Comparison of ENCODE assay signal across 9 cellular contexts in the genomic region with DNA sequence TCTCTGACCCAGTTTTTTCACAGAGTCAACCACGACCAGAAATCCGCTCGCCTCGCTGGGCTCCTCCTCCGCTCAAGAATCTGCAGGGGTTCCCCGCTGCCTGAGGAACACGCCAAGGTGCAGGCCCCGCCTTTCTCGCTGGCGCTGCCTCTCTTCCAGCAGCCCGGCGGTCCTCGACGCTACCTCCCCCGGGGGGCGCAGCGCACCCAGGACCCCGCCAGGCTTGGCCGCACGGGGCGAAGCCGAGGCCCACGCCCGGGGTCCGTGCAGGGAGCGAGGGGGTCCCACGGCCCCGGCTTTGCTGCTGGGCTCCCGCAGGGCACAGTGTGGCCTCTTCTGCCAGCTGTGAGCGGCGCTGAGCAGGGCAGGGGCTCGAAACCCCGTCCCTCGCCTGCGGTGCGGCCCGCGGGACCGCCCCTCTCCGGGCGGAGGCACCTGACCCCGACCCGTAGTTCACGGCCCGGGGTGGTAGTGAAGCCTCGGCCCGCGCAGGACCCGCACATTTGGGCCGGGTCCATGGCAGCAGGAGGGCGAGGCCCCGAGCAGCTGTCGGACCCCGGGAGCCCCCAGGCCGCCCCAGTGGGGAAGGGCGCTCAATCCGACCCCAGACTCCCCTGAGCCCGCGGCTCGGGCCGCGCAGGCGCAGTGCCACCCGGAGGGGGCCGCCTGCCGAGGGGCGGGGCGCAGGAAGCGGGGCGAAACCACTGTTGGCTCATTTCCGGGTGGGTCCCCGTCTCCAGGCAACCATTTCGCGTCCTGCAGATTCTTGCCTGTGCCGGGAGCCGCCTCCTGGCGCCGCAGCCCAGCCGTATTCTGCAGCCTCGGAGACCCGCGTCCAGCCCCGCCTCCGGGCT. TPM values are rescaled to one million over a fixed set of nuclear protein-coding genes. Genes with fewer than 3 reads are reported as not detected.
A peak's percentile ranks its signal among the peaks of the same experiment; 100 is the strongest.
DNase-seq lines count a peak whose midpoint lies in the region; ATAC-seq and TF ChIP-seq lines count a peak whose summit lies in the region.
"Had no signal": no experiment of that assay in that cellular context is flagged by ENCODE, and none has a peak within 500 bp of the region (broad histone marks: within the 10 kb centered on the region; RNA-seq: fewer than 3 reads in every experiment).

No MANE protein-coding gene starts in this region.

- peak; percentile 93 to 97 (median 93) for DNase-seq in CD4-positive, CD25-positive, alpha-beta regulatory T cell
- DNase-seq in HK-2 (ENCODE audit: unreplicated experiment) (peak; percentile 88), NCI-H82 (lab: John Stamatoyannopoulos, UW) (peak; percentile 96), ecto neural progenitor cell (ENCODE audit: low spot score) (peak; percentile 96), lung (ENCODE audit: low spot score) (peak; percentile 93)
- DNase-seq in activated CD4-positive, alpha-beta memory T cell treated with anti-CD3 and anti-CD28 coated beads, Interleukin-2, amount 10 ng/mL, durations not matched to agents 7 days and 5 days: peak; percentile 95
- DNase-seq in stimulated activated CD4-positive, alpha-beta T cell treated with anti-CD3 and anti-CD28 coated beads, TNF-alpha, amount 100 ng/mL, for 1 hour (ENCODE audit: low read depth in 3 of 3, low spot score in 1 of 3): peak; percentile 87 to 91 (median 88)

- H3K4me1 Mint-ChIP-seq in CD4-positive, CD25-positive, alpha-beta regulatory T cell: peaks cover 0 to 16% (median 4%) of the 10 kb centered on the region in 4 donors
- peaks cover 14% of the 10 kb centered on the region for H3K4me1 Mint-ChIP-seq in activated CD4-positive, alpha-beta memory T cell treated with anti-CD3 and anti-CD28 coated beads, Interleukin-2, amount 10 ng/mL, durations not matched to agents 7 days and 5 days

- peak overlapping the region; percentile 98 for H3K27ac ChIP-seq in CD4-positive, CD25-positive, alpha-beta regulatory T cell (ENCODE audit: insufficient read depth, low read length, poor library complexity, severe bottlenecking)
- peak overlapping the region; percentile 87 to 89 for H3K27ac ChIP-seq in lung (ENCODE audit: low read depth in 1 of 2, low read length in 1 of 2)
- H3K27ac ChIP-seq: epithelial cell of prostate had no signal

- no peaks in the 10 kb centered on the region for H3K27me3 Mint-ChIP-seq in CD4-positive, CD25-positive, alpha-beta regulatory T cell
- no peaks in the 10 kb centered on the region for H3K27me3 Mint-ChIP-seq in activated CD4-positive, alpha-beta memory T cell treated with anti-CD3 and anti-CD28 coated beads, Interleukin-2, amount 10 ng/mL, durations not matched to agents 7 days and 5 days

- no peaks in the 10 kb centered on the region for H3K36me3 ChIP-seq in CD4-positive, CD25-positive, alpha-beta regulatory T cell (ENCODE audit: control insufficient read depth, insufficient read depth, low read length)
- no peaks in the 10 kb centered on the region for H3K36me3 ChIP-seq in lung (ENCODE audit: control insufficient read depth in 2 of 2, insufficient read depth in 2 of 2, low read length in 2 of 2)

- H3K4me3 ChIP-seq in CD4-positive, CD25-positive, alpha-beta regulatory T cell (ENCODE audit: low read depth, low read length): no peak overlapping the region
- peak overlapping the region; percentile 66 for H3K4me3 ChIP-seq in lung

- H3K36me3 Mint-ChIP-seq in CD4-positive, CD25-positive, alpha-beta regulatory T cell: peaks cover 1% of the 10 kb centered on the region
- H3K36me3 Mint-ChIP-seq in activated CD4-positive, alpha-beta memory T cell treated with anti-CD3 and anti-CD28 coated beads, Interleukin-2, amount 10 ng/mL, durations not matched to agents 7 days and 5 days (ENCODE audit: low read depth): peaks cover 7% of the 10 kb centered on the region

- peak overlapping the region; percentile 86 to 91 (median 86) for H3K4me3 Mint-ChIP-seq in CD4-positive, CD25-positive, alpha-beta regulatory T cell
- H3K4me3 Mint-ChIP-seq in activated CD4-positive, alpha-beta memory T cell treated with anti-CD3 and anti-CD28 coated beads, Interleukin-2, amount 10 ng/mL, durations not matched to agents 7 days and 5 days: peak overlapping the region; percentile 75

- H3K9me3 Mint-ChIP-seq in CD4-positive, CD25-positive, alpha-beta regulatory T cell: peaks cover 0 to 6% (median 3%) of the 10 kb centered on the region in 7 donors
- H3K9me3 Mint-ChIP-seq in activated CD4-positive, alpha-beta memory T cell treated with anti-CD3 and anti-CD28 coated beads, Interleukin-2, amount 10 ng/mL, durations not matched to agents 7 days and 5 days: peaks cover 14% of the 10 kb centered on the region

- POLR2A ChIA-PET in activated CD4-positive, alpha-beta memory T cell treated with anti-CD3 and anti-CD28 coated beads, Interleukin-2, amount 10 ng/mL, durations not matched to agents 7 days and 5 days (lab: Charles Lee): interaction anchor here (0.7 to 1.9 kb wide), 4 partner anchors 56 to 95 kb away, joined by 4 to 8 read pairs (median 5); a partner anchor contains a TSS

- ATAC-seq in CD4-positive, CD25-positive, alpha-beta regulatory T cell (ENCODE audit: low read depth in 2 of 2): peak; percentile 81 to 84
- ATAC-seq in GM19438 (IDR thresholded peaks at IDR 0.05; ENCODE audit: low read depth, unreplicated experiment) (peak; percentile 79), lung (ENCODE audit: insufficient read depth, low FRiP score) (peak; percentile 81)

- peaks cover 22% of the 10 kb centered on the region for H3K4me1 ChIP-seq in CD4-positive, CD25-positive, alpha-beta regulatory T cell (ENCODE audit: control insufficient read depth, insufficient read depth, low read length, poor library complexity, severe bottlenecking)
- H3K4me1 ChIP-seq in lung (ENCODE audit: control insufficient read depth in 2 of 2, insufficient read depth in 2 of 2, low read length in 2 of 2): peaks cover 0 to 12% of the 10 kb centered on the region in 2 donors

- H3K27me3 ChIP-seq in CD4-positive, CD25-positive, alpha-beta regulatory T cell (ENCODE audit: control insufficient read depth, insufficient read depth, low read length): peaks cover under 1% of the 10 kb centered on the region
- H3K27me3 ChIP-seq in lung (ENCODE audit: control insufficient read depth, insufficient read depth): no peaks in the 10 kb centered on the region

- peaks cover 10 to 17% of the 10 kb centered on the region in 2 experiments for H3K9me3 ChIP-seq in CD4-positive, CD25-positive, alpha-beta regulatory T cell (ENCODE audit: control insufficient read depth in 2 of 2, low read length in 2 of 2)
- no peaks in the 10 kb centered on the region for H3K9me3 ChIP-seq in lung (ENCODE audit: control insufficient read depth in 2 of 2, insufficient read depth in 1 of 2, low read length in 1 of 2)

- TF ChIP-seq CTCF in lung (IDR thresholded peaks at IDR 0.05; ENCODE audit: control extremely low read depth, extremely low read depth): no peak

- H3K27ac Mint-ChIP-seq in CD4-positive, CD25-positive, alpha-beta regulatory T cell: peak overlapping the region; percentile 44 to 89 (median 60)
- H3K27ac Mint-ChIP-seq in activated CD4-positive, alpha-beta memory T cell treated with anti-CD3 and anti-CD28 coated beads, Interleukin-2, amount 10 ng/mL, durations not matched to agents 7 days and 5 days: peak overlapping the region; percentile 78

- 0% methylated on average over 67 to 84 of the region's 84 CpGs for WGBS in lung, 2 donors

- CTCF ChIA-PET in activated CD4-positive, alpha-beta memory T cell treated with anti-CD3 and anti-CD28 coated beads, Interleukin-2, amount 10 ng/mL, durations not matched to agents 7 days and 5 days (lab: Charles Lee): no interaction called here

RNA-seq across cellular contexts. Expression of a gene that starts 10.0 kb away (rescaled TPM):
- 0.79 TPM for total RNA-seq in CD4-positive, CD25-positive, alpha-beta regulatory T cell
- 10 to 100 TPM; 11.7 to 18.1 (median 15.4) TPM for polyA plus RNA-seq in CD4-positive, CD25-positive, alpha-beta regulatory T cell
- total RNA-seq in activated CD4-positive, alpha-beta memory T cell treated with anti-CD3 and anti-CD28 coated beads, Interleukin-2, amount 10 ng/mL, durations not matched to agents 7 days and 5 days: 1 to 10 TPM; 1.0 to 1.5 TPM
- 1 to 10 TPM; 4.0 to 5.9 TPM for total RNA-seq in lung
- 1 to 10 TPM; 6.2 to 8.4 TPM for polyA plus RNA-seq in lung

RNA-seq across cellular contexts. Expression of a gene that starts 56.2 kb away (rescaled TPM):
- total RNA-seq in CD4-positive, CD25-positive, alpha-beta regulatory T cell: 24.5 TPM
- polyA plus RNA-seq in CD4-positive, CD25-positive, alpha-beta regulatory T cell: 10 to 100 TPM; 24.7 to 31.1 (median 27.2) TPM
- total RNA-seq in activated CD4-positive, alpha-beta memory T cell treated with anti-CD3 and anti-CD28 coated beads, Interleukin-2, amount 10 ng/mL, durations not matched to agents 7 days and 5 days: 10 to 100 TPM; 17.0 to 22.2 TPM
- 10 to 100 TPM; 17.8 to 39.8 TPM for total RNA-seq in lung
- 10 to 100 TPM; 24.9 to 29.0 TPM for polyA plus RNA-seq in lung
